1 cellular context compared by ENCODE assay signal in genomic region chr16:75244225-75244792, GRCh38.
TF ChIP-seq lines count a peak whose summit lies in the region.

No MANE protein-coding gene starts in this region.

TF ChIP-seq in HepG2, 621 proteins besides CTCF, POLR2A, EP300 and RAD21 (continues in another document):
- TF ChIP-seq GATAD2A (CRISPR knock-in tag; IDR thresholded peaks at IDR 0.05) = no peak
- 0 out of 2 replicates have a peak, but pooled peaks have one; percentile 67 for TF ChIP-seq HIC2 (CRISPR knock-in tag; IDR thresholded peaks at IDR 0.05; ENCODE audit: low read depth)
- TF ChIP-seq ZNF225 (CRISPR knock-in tag; IDR thresholded peaks at IDR 0.05) = peak; percentile 83; the same call in 1 of the 2 replicates
- 0 out of 2 replicates have a peak, but pooled peaks have one; percentile 10 for TF ChIP-seq ZBTB26 (CRISPR knock-in tag; IDR thresholded peaks at IDR 0.05; ENCODE audit: borderline replicate concordance)
- no peak for TF ChIP-seq ZNF784 (CRISPR knock-in tag; IDR thresholded peaks at IDR 0.05; ENCODE audit: borderline replicate concordance)
- TF ChIP-seq ZNF18 (CRISPR knock-in tag; IDR thresholded peaks at IDR 0.05; ENCODE audit: insufficient replicate concordance) = no peak
- no peak for TF ChIP-seq ZNF580 (CRISPR knock-in tag; IDR thresholded peaks at IDR 0.05; ENCODE audit: borderline replicate concordance, low read depth)
- TF ChIP-seq RFX3 (CRISPR knock-in tag; IDR thresholded peaks at IDR 0.05) = no peak
- 0 out of 2 replicates have a peak, but pooled peaks have one; percentile 46 for TF ChIP-seq ZNF296 (CRISPR knock-in tag; conservative IDR thresholded peaks at IDR 0.05)
- TF ChIP-seq ZBTB44 (CRISPR knock-in tag; IDR thresholded peaks at IDR 0.05) = no peak
- TF ChIP-seq ZFY (CRISPR knock-in tag; IDR thresholded peaks at IDR 0.05) = no peak
- TF ChIP-seq ZNF790 (CRISPR knock-in tag; IDR thresholded peaks at IDR 0.05; ENCODE audit: borderline replicate concordance) = peak; percentile 55; the same call in 1 of the 2 replicates
- TF ChIP-seq E2F2 (CRISPR knock-in tag; IDR thresholded peaks at IDR 0.05; ENCODE audit: borderline replicate concordance) = no peak
- TF ChIP-seq ZNF672 (CRISPR knock-in tag; IDR thresholded peaks at IDR 0.05) = no peak
- no peak for TF ChIP-seq TIGD3 (CRISPR knock-in tag; IDR thresholded peaks at IDR 0.05; ENCODE audit: borderline replicate concordance)
- 0 out of 2 replicates have a peak, but pooled peaks have one; percentile 57 for TF ChIP-seq EEA1 (CRISPR knock-in tag; IDR thresholded peaks at IDR 0.05; ENCODE audit: borderline replicate concordance)
- peak; percentile 56; the same call in 1 of the 2 replicates for TF ChIP-seq ZNF619 (CRISPR knock-in tag; IDR thresholded peaks at IDR 0.05)
- no peak for TF ChIP-seq SCMH1 (CRISPR knock-in tag; IDR thresholded peaks at IDR 0.05; ENCODE audit: borderline replicate concordance)
- TF ChIP-seq RFXANK (CRISPR knock-in tag; IDR thresholded peaks at IDR 0.05) = no peak
- 0 out of 2 replicates have a peak, but pooled peaks have one; percentile 31 for TF ChIP-seq KMT2A (CRISPR knock-in tag; IDR thresholded peaks at IDR 0.05)
- TF ChIP-seq SMAD3 (CRISPR knock-in tag; IDR thresholded peaks at IDR 0.05) = no peak
- peak; percentile 17; the same call in 1 of the 2 replicates for TF ChIP-seq ZNF788 (CRISPR knock-in tag; IDR thresholded peaks at IDR 0.05; ENCODE audit: borderline replicate concordance)
- no peak for TF ChIP-seq HES4 (CRISPR knock-in tag; IDR thresholded peaks at IDR 0.05; ENCODE audit: borderline replicate concordance)
- TF ChIP-seq HDAC6 (IDR thresholded peaks at IDR 0.05; ENCODE audit: low read depth, low read length) = no peak
- TF ChIP-seq ATAD3A (CRISPR knock-in tag; IDR thresholded peaks at IDR 0.05) = 0 out of 2 replicates have a peak, but pooled peaks have one; percentile 76
- peak; percentile 17; the same call in 1 of the 2 replicates for TF ChIP-seq TBX2 (CRISPR knock-in tag; IDR thresholded peaks at IDR 0.05; ENCODE audit: borderline replicate concordance)
- TF ChIP-seq ZNF781 (CRISPR knock-in tag; IDR thresholded peaks at IDR 0.05; ENCODE audit: borderline replicate concordance, not compliant biosample characterization) = no peak
- TF ChIP-seq ZNF224 (CRISPR knock-in tag; IDR thresholded peaks at IDR 0.05) = no peak; the same call in 1 of the 2 replicates
- TF ChIP-seq MED13 (CRISPR knock-in tag; IDR thresholded peaks at IDR 0.05) = no peak
- no peak for TF ChIP-seq AKAP8 (CRISPR knock-in tag; IDR thresholded peaks at IDR 0.05)
- peak; percentile 26 for TF ChIP-seq ZNF772 (CRISPR knock-in tag; IDR thresholded peaks at IDR 0.05)
- TF ChIP-seq HMGXB4 (CRISPR knock-in tag; IDR thresholded peaks at IDR 0.05; ENCODE audit: borderline replicate concordance in 1 of 2, low read depth in 1 of 2) = no peak
- no peak for TF ChIP-seq DNMT1 (CRISPR knock-in tag; IDR thresholded peaks at IDR 0.05)
- no peak for TF ChIP-seq ZNF724P (CRISPR knock-in tag; IDR thresholded peaks at IDR 0.05; ENCODE audit: borderline replicate concordance)
- no peak for TF ChIP-seq RORA (CRISPR knock-in tag; IDR thresholded peaks at IDR 0.05)
- TF ChIP-seq ZNF563 (CRISPR knock-in tag; IDR thresholded peaks at IDR 0.05) = no peak
- no peak for TF ChIP-seq DZIP1 (CRISPR knock-in tag; IDR thresholded peaks at IDR 0.05)
- peak; percentile 46; the same call in 1 of the 2 replicates for TF ChIP-seq ZSCAN5A (CRISPR knock-in tag; IDR thresholded peaks at IDR 0.05; ENCODE audit: borderline replicate concordance)
- TF ChIP-seq IKZF4 (CRISPR knock-in tag; IDR thresholded peaks at IDR 0.05; ENCODE audit: borderline replicate concordance, low read depth, not compliant biosample characterization) = no peak
- no peak for TF ChIP-seq NFYC (CRISPR knock-in tag; IDR thresholded peaks at IDR 0.05)
